8 cellular contexts compared by ENCODE assay signal in the genomic region with DNA sequence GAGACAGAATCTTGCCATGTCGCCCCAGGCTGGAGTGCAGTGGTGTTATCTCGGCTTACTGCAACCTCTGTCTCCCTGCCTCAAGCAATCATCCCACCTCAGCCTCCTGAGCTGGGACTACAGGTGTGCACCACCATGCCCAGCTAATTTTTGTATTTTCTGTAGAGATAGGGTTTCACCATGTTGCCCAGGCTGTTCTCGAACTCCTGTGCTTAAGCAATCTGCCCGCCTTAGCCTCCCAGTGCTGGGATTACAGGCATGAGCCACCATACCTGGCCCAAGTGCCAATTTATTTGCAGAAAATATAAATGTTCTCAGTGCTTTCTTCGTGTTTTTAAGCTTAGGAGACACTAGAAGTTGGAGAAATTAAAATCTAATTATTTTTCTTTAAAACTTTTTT.
A peak's percentile ranks its signal among the peaks of the same experiment; 100 is the strongest.
DNase-seq lines count a peak whose midpoint lies in the region; ATAC-seq and TF ChIP-seq lines count a peak whose summit lies in the region.
"Not testable (repeated sequence)": the region's sequence is repeated elsewhere in the genome, so short reads cannot be mapped to it uniquely, and the experiment has no call there.

No MANE protein-coding gene starts in this region.

- DNase-seq in GM23338 (ENCODE audit: low spot score); left ventricle myocardium inferior: not testable (repeated sequence)
- DNase-seq in NCI-H748 (lab: John Stamatoyannopoulos, UW; ENCODE audit: unreplicated experiment) (peak; percentile 22), erythroblast (lab: John Stamatoyannopoulos, UW) (peak; percentile 11 to 17), islet precursor cell (peak; percentile 32), trophoblast cell (peak; percentile 67 to 74)

- peaks cover 11% of the 10 kb centered on the region for H3K27me3 Mint-ChIP-seq in GM23338 (ENCODE audit: insufficient read depth, low read depth, poor library complexity)

- WGBS in trophoblast cell (ENCODE audit: extremely low coverage, insufficient coverage, insufficient read length) = no CpG with 5 or more reads among the region's 5 CpGs

- not testable (repeated sequence) for H4K8ac ChIP-seq in trophoblast cell (ENCODE audit: low read depth, low read length)

- ATAC-seq in GM23338 = not testable (repeated sequence)

- H3K14ac ChIP-seq in trophoblast cell (ENCODE audit: low read length) = not testable (repeated sequence)

- H4K20me1 ChIP-seq in GM23338 (replicated peaks; ENCODE audit: insufficient read depth) = not testable (repeated sequence)

- not testable (repeated sequence) for H4K91ac ChIP-seq in trophoblast cell (ENCODE audit: low read depth, low read length)

- H3K4me3 Mint-ChIP-seq in GM23338 = not testable (repeated sequence)

- H3K9me2 ChIP-seq in GM23338 (ENCODE audit: insufficient read depth) = not testable (repeated sequence)

- peaks cover 47% of the 10 kb centered on the region for H3K4me1 Mint-ChIP-seq in GM23338

- H2BK12ac ChIP-seq in trophoblast cell (ENCODE audit: low read length) = not testable (repeated sequence)

- H2BK120ac ChIP-seq in trophoblast cell (ENCODE audit: insufficient read depth, low read length, poor library complexity) = not testable (repeated sequence)

- not testable (repeated sequence) for H3K4me3 ChIP-seq in GM23338; left ventricle myocardium inferior; trophoblast cell (ENCODE audit: low read depth, low read length)

- TF ChIP-seq CTCF in 22Rv1 (IDR thresholded peaks at IDR 0.05); GM23338 (conservative IDR thresholded peaks at IDR 0.05; ENCODE audit: low read depth in 2 of 2); VCaP (conservative IDR thresholded peaks at IDR 0.05); left ventricle myocardium inferior (IDR thresholded peaks at IDR 0.05; ENCODE audit: borderline replicate concordance): not testable (repeated sequence)

- not testable (repeated sequence) for H3K9me3 Mint-ChIP-seq in GM23338

- H3K9ac ChIP-seq in trophoblast cell (ENCODE audit: low read length) = not testable (repeated sequence)

- TF ChIP-seq POLR2A in erythroblast (IDR thresholded peaks at IDR 0.05; ENCODE audit: low read length) = not testable (repeated sequence)

- H2AFZ ChIP-seq in GM23338; trophoblast cell (ENCODE audit: insufficient read depth, low read length, poor library complexity): not testable (repeated sequence)

- H3K27me3 ChIP-seq in GM23338 (ENCODE audit: insufficient read depth); left ventricle myocardium inferior (ENCODE audit: low read depth); trophoblast cell (ENCODE audit: insufficient read depth, low read length): not testable (repeated sequence)

- H3K4me2 ChIP-seq in GM23338; trophoblast cell (ENCODE audit: low read length): not testable (repeated sequence)

- H3K4me1 ChIP-seq in GM23338 (ENCODE audit: insufficient read depth) = peaks cover 24% of the 10 kb centered on the region; the same call in 1 of the 2 replicates
- peaks cover 86% of the 10 kb centered on the region for H3K4me1 ChIP-seq in left ventricle myocardium inferior
- H3K4me1 ChIP-seq in trophoblast cell (ENCODE audit: control insufficient read depth in 1 of 2, insufficient read depth in 2 of 2, low read length in 2 of 2) = not testable (repeated sequence)

- not testable (repeated sequence) for H3K18ac ChIP-seq in trophoblast cell (ENCODE audit: low read length)

- H2AK5ac ChIP-seq in trophoblast cell (ENCODE audit: low read length) = not testable (repeated sequence)

- H2BK5ac ChIP-seq in trophoblast cell (ENCODE audit: low read depth, low read length, poor library complexity) = not testable (repeated sequence)

- H3K23ac ChIP-seq in trophoblast cell (ENCODE audit: low read length) = not testable (repeated sequence)

- H3K4ac ChIP-seq in trophoblast cell (ENCODE audit: low read depth, low read length) = not testable (repeated sequence)

- H3K27ac ChIP-seq in 22Rv1 = peak overlapping the region; percentile 68
- H3K27ac ChIP-seq in GM23338 (ENCODE audit: low read depth) = 0 out of 2 replicates have a peak overlapping the region, but pooled peaks have one; percentile 69
- H3K27ac ChIP-seq in VCaP = peak overlapping the region; percentile 29; the same call in 1 of the 2 replicates
- H3K27ac ChIP-seq in left ventricle myocardium inferior (replicated peaks) = peak overlapping the region; percentile 92
- H3K27ac ChIP-seq in trophoblast cell (ENCODE audit: low read depth, low read length) = not testable (repeated sequence)

- H3K79me2 ChIP-seq in GM23338 (replicated peaks; ENCODE audit: insufficient read depth); trophoblast cell (ENCODE audit: control insufficient read depth, insufficient read depth, low read length, poor library complexity): not testable (repeated sequence)

- H3K27ac Mint-ChIP-seq in GM23338 = not testable (repeated sequence)

- H4K12ac ChIP-seq in trophoblast cell (ENCODE audit: low read depth, low read length) = not testable (repeated sequence)

- H3F3A ChIP-seq in GM23338 (replicated peaks; ENCODE audit: low read depth) = not testable (repeated sequence)

- H3K79me1 ChIP-seq in trophoblast cell (ENCODE audit: low read length) = not testable (repeated sequence)

- not testable (repeated sequence) for H3K36me3 Mint-ChIP-seq in GM23338 (ENCODE audit: low read depth)

- not testable (repeated sequence) for H3K36me3 ChIP-seq in GM23338 (ENCODE audit: insufficient read depth); left ventricle myocardium inferior; trophoblast cell (ENCODE audit: control insufficient read depth in 1 of 2, insufficient read depth in 2 of 2, low read length in 2 of 2)

- H3K9me3 ChIP-seq in left ventricle myocardium inferior (replicated peaks); trophoblast cell (ENCODE audit: insufficient read depth, low read depth, low read length): not testable (repeated sequence)

- intact Hi-C loops in left ventricle myocardium inferior (cut with micrococcal nuclease) = not testable (repeated sequence)
